12 cellular contexts compared by ENCODE assay signal in the genomic region with DNA sequence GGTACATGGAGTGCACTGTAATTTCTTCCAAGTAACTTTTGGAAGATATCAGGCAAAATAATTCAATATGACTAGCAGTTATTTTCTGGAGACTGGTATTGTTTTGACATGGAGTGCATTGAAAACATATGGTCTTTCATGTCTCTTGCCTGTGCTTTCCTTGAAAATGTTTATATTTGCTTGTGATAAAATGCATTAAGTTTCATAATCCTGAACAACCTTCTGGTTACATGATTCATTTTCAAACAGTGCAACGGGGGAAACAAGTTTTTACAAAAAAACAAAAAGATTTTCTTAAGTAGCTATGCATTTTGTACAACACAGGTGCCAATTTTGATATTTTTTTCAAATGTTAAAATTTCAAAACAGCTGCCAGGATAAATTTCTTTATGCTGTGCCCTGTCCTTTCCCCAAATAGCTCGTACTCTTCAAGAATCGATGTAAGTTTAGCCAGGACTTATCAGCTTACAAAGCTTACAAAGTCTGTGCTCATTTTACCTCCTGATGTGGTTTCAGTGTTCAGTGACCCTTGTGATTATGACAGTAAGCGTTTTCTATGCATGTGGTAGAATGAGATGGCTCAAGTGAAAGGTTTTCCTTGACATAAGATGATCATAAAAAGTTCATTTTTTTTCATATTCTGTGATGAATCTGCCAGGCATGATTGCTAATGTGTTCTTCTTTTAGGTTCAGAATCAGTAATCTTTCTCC.
DNase-seq lines count a peak whose midpoint lies in the region; ATAC-seq, FAIRE-seq and TF ChIP-seq lines count a peak whose summit lies in the region.
"Had no signal": no experiment of that assay in that cellular context is flagged by ENCODE, and none has a peak within 500 bp of the region (broad histone marks: within the 10 kb centered on the region; RNA-seq: fewer than 3 reads in every experiment).

No MANE protein-coding gene starts in this region.

- TF ChIP-seq RAD21 in SK-N-SH (IDR thresholded peaks at IDR 0.05; ENCODE audit: low read length): no peak

- H3K9me3 ChIP-seq in PC-9 (ENCODE audit: insufficient read depth, low read depth): 0 out of 2 replicates have a peak, but pooled peaks cover 4% of the 10 kb centered on the region
- H3K9me3 ChIP-seq in SK-N-SH: no peaks in the 10 kb centered on the region
- H3K9me3 ChIP-seq: gastrocnemius medialis, sigmoid colon had no signal

- ATAC-seq in GM21576 (IDR thresholded peaks at IDR 0.05; ENCODE audit: unreplicated experiment) (peak; percentile 68), HG03521 (IDR thresholded peaks at IDR 0.05; ENCODE audit: unreplicated experiment) (no peak), GM18873 (IDR thresholded peaks at IDR 0.05; ENCODE audit: low FRiP score, unreplicated experiment) (no peak)

- peak; percentile 83 for FAIRE-seq in D721Med (lab: Jason Lieb, UNC)

- no peaks in the 10 kb centered on the region for H3K27me3 ChIP-seq in PC-9 (ENCODE audit: insufficient read depth, low read depth)
- no peaks in the 10 kb centered on the region for H3K27me3 ChIP-seq in SK-N-SH (ENCODE audit: insufficient read depth)
- H3K27me3 ChIP-seq: gastrocnemius medialis, sigmoid colon had no signal

- intact Hi-C loops in PC-9 (cut with micrococcal nuclease; ENCODE audit: unreplicated experiment): no loop called here

- H3K79me2 ChIP-seq in PC-9 (ENCODE audit: low read depth): no peaks in the 10 kb centered on the region
- no peaks in the 10 kb centered on the region for H3K79me2 ChIP-seq in SK-N-SH (ENCODE audit: insufficient read depth)

- peaks cover 8% of the 10 kb centered on the region for H3K4me1 ChIP-seq in PC-9 (replicated peaks; ENCODE audit: insufficient read depth)
- no peaks in the 10 kb centered on the region; a peak in 1 of 4 replicates for H3K4me1 ChIP-seq in SK-N-SH (ENCODE audit: control insufficient read depth in 1 of 2, insufficient read depth in 2 of 2, low read depth in 1 of 2, low read length in 1 of 2)

- H2AFZ ChIP-seq in PC-9 (peak overlapping the region; percentile 25; the same call in 1 of the 2 replicates), SK-N-SH (ENCODE audit: low read depth) (no peak overlapping the region)

- no peak overlapping the region for H3K9ac ChIP-seq in SK-N-SH

- H3F3A ChIP-seq in PC-9 (ENCODE audit: insufficient read depth, low read depth) (no peaks in the 10 kb centered on the region), SK-N-SH (replicated peaks; ENCODE audit: insufficient read depth) (no peaks in the 10 kb centered on the region)

- no peak overlapping the region for H3K4me2 ChIP-seq in PC-9
- H3K4me2 ChIP-seq in SK-N-SH: no peak overlapping the region

- no TSS peak for BruUV-seq in PC-9 (replicated peaks; lab: Mats Ljungman, UMichigan)

- no peak overlapping the region for H3K27ac ChIP-seq in PC-9
- no peak overlapping the region for H3K27ac ChIP-seq in SK-N-SH (ENCODE audit: low read depth in 2 of 2, low read length in 1 of 2)
- H3K27ac ChIP-seq: sigmoid colon had no signal

- CTCF ChIA-PET in PC-9 (lab: Charles Lee): no interaction called here
- CTCF ChIA-PET in SK-N-SH (lab: Yijun Ruan, JAX): interaction anchor here (0.7 to 1.1 kb wide), 2 partner anchors 69 to 70 kb away, joined by 3 read pairs; no protein-coding TSS in a partner anchor

- H3K36me3 ChIP-seq in PC-9 (ENCODE audit: low read depth): no peaks in the 10 kb centered on the region
- H3K36me3 ChIP-seq in SK-N-SH (replicated peaks in 1 of 2; ENCODE audit: control insufficient read depth in 1 of 2, insufficient read depth in 2 of 2, low read length in 1 of 2): no peaks in the 10 kb centered on the region
- H3K36me3 ChIP-seq: gastrocnemius medialis, sigmoid colon had no signal

- POLR2A ChIA-PET in PC-9 (lab: Charles Lee; ENCODE audit: unreplicated experiment) (interaction anchor here (0.6 kb wide), 1 partner anchor 251 kb away, joined by 5 read pairs; no protein-coding TSS in a partner anchor), SK-N-SH (lab: Yijun Ruan, JAX) (no interaction called here)

- 70% methylated on average over 4 of the region's 4 CpGs for WGBS in SK-N-SH (ENCODE audit: low lambda C conversion rate)

- H3K9me2 ChIP-seq in PC-9 (ENCODE audit: insufficient read depth) (no peaks in the 10 kb centered on the region), SK-N-SH (no peaks in the 10 kb centered on the region)

- H4K20me1 ChIP-seq in PC-9 (ENCODE audit: insufficient read depth) (no peaks in the 10 kb centered on the region), SK-N-SH (ENCODE audit: insufficient read depth) (no peaks in the 10 kb centered on the region)

- H3K4me3 ChIP-seq in PC-9 (no peak overlapping the region), SK-N-SH (ENCODE audit: low read depth in 2 of 2, low read length in 1 of 2) (no peak overlapping the region)
- H3K4me3 ChIP-seq: gastrocnemius medialis, lung, sigmoid colon had no signal

- DNase-seq in D721Med (ENCODE audit: insufficient read length, low spot score): no peak
- peak in 1 of 2 experiments; percentile 53 for DNase-seq in PC-9
- DNase-seq in glomerular visceral epithelial cell (ENCODE audit: extremely low spot score): peak; percentile 31
- no peak for DNase-seq in SK-N-SH
- DNase-seq in midbrain (lab: John Stamatoyannopoulos, UW): no peak
- DNase-seq: gastrocnemius medialis, NCI-H2081 treated with DMSO at 0.1 percent for 48 hours, sigmoid colon had no signal

- TF ChIP-seq EP300 in SK-N-SH (IDR thresholded peaks at IDR 0.05; ENCODE audit: borderline replicate concordance in 1 of 2, low read depth in 1 of 2, low read length in 1 of 2): no peak

- TF ChIP-seq CTCF in D721Med (IDR thresholded peaks at IDR 0.05; ENCODE audit: insufficient read depth, missing control alignments) (no peak), PC-9 (conservative IDR thresholded peaks at IDR 0.05) (no peak), SK-N-SH (IDR thresholded peaks at IDR 0.05) (no peak)

TF ChIP-seq in SK-N-SH, 30 proteins besides CTCF, POLR2A, EP300 and RAD21:
- no peak for TF ChIP-seq SIN3A (IDR thresholded peaks at IDR 0.05; ENCODE audit: borderline replicate concordance, low read depth, low read length)
